Comparison of ENCODE assay signal across 1 cellular context in genomic region chr3:43690400-43691119, GRCh38.
TF ChIP-seq lines count a peak whose summit lies in the region.

Gene ABHD5, plus strand, starts transcription at chr3:43690938. Its CDS starts 55 bp downstream, at chr3:43690993.

TF ChIP-seq in HepG2, 621 proteins besides CTCF, POLR2A, EP300 and RAD21 (continued from another document and continues in another):
- TF ChIP-seq IRF1 (CRISPR knock-in tag; IDR thresholded peaks at IDR 0.05; ENCODE audit: low read depth) (peak; percentile 91; the same call in 1 of the 2 replicates), EED (CRISPR knock-in tag; IDR thresholded peaks at IDR 0.05) (peak; percentile 74), ZBTB38 (CRISPR knock-in tag; IDR thresholded peaks at IDR 0.05) (peak; percentile 82), ZNF251 (CRISPR knock-in tag; IDR thresholded peaks at IDR 0.05) (peak; percentile 69; the same call in 1 of the 2 replicates), FOXA1 (IDR thresholded peaks at IDR 0.05) (no peak), FOXA1 (CRISPR knock-in tag; IDR thresholded peaks at IDR 0.05) (peak; percentile 6; the same call in 1 of the 2 replicates), THAP8 (CRISPR knock-in tag; IDR thresholded peaks at IDR 0.05; ENCODE audit: borderline replicate concordance) (no peak), ZMYM2 (CRISPR knock-in tag; IDR thresholded peaks at IDR 0.05) (peak; percentile 67; the same call in 1 of the 2 replicates), ZNF557 (CRISPR knock-in tag; IDR thresholded peaks at IDR 0.05) (peak; percentile 69; the same call in 1 of the 2 replicates), THAP7 (CRISPR knock-in tag; IDR thresholded peaks at IDR 0.05) (no peak), NFIC (IDR thresholded peaks at IDR 0.05; ENCODE audit: low read length) (no peak), HIVEP1 (CRISPR knock-in tag; IDR thresholded peaks at IDR 0.05) (peak; percentile 89), ERF (CRISPR knock-in tag; IDR thresholded peaks at IDR 0.05) (peak; percentile 95), ZNF460 (CRISPR knock-in tag; IDR thresholded peaks at IDR 0.05; ENCODE audit: borderline replicate concordance) (no peak), IRF9 (CRISPR knock-in tag; IDR thresholded peaks at IDR 0.05; ENCODE audit: borderline replicate concordance) (peak; percentile 86; the same call in 1 of the 2 replicates), ARNTL (CRISPR knock-in tag; IDR thresholded peaks at IDR 0.05) (peak; percentile 66), PAWR (CRISPR knock-in tag; IDR thresholded peaks at IDR 0.05; ENCODE audit: borderline replicate concordance) (peak; percentile 97; the same call in 1 of the 2 replicates), ZNF713 (CRISPR knock-in tag; IDR thresholded peaks at IDR 0.05) (no peak), ZNF441 (CRISPR knock-in tag; IDR thresholded peaks at IDR 0.05; ENCODE audit: borderline replicate concordance) (peak; percentile 87), ZFP36L2 (CRISPR knock-in tag; IDR thresholded peaks at IDR 0.05) (peak; percentile 67; the same call in 1 of the 2 replicates), SOX5 (CRISPR knock-in tag; IDR thresholded peaks at IDR 0.05; ENCODE audit: borderline replicate concordance) (no peak; the same call in 1 of the 2 replicates), SAFB2 (CRISPR knock-in tag; IDR thresholded peaks at IDR 0.05; ENCODE audit: borderline replicate concordance, low read depth) (peak; percentile 81; the same call in 1 of the 2 replicates), HES4 (CRISPR knock-in tag; IDR thresholded peaks at IDR 0.05; ENCODE audit: borderline replicate concordance) (peak; percentile 94), HMGXB3 (CRISPR knock-in tag; IDR thresholded peaks at IDR 0.05; ENCODE audit: borderline replicate concordance) (peak; percentile 72), RORA (CRISPR knock-in tag; IDR thresholded peaks at IDR 0.05) (no peak), ZSCAN12 (CRISPR knock-in tag; IDR thresholded peaks at IDR 0.05) (no peak; the same call in 1 of the 2 replicates), ELF3 (CRISPR knock-in tag; IDR thresholded peaks at IDR 0.05) (0 out of 2 replicates have a peak, but pooled peaks have one; percentile 64), ZNF605 (CRISPR knock-in tag; IDR thresholded peaks at IDR 0.05) (peak; percentile 91), STAT6 (CRISPR knock-in tag; IDR thresholded peaks at IDR 0.05; ENCODE audit: borderline replicate concordance) (no peak; the same call in 1 of the 2 replicates), ZHX2 (IDR thresholded peaks at IDR 0.05; ENCODE audit: low read depth) (peak; percentile 32; the same call in 1 of the 2 replicates), ZHX2 (CRISPR knock-in tag; IDR thresholded peaks at IDR 0.05; ENCODE audit: borderline replicate concordance) (no peak), ZXDC (CRISPR knock-in tag; IDR thresholded peaks at IDR 0.05) (peak; percentile 92), SMYD3 (CRISPR knock-in tag; IDR thresholded peaks at IDR 0.05) (peak; percentile 68; the same call in 1 of the 2 replicates), SP2 (CRISPR knock-in tag; IDR thresholded peaks at IDR 0.05) (no peak), CEBPG (CRISPR knock-in tag; IDR thresholded peaks at IDR 0.05) (0 out of 2 replicates have a peak, but pooled peaks have one; percentile 4), BRD4 (CRISPR knock-in tag; IDR thresholded peaks at IDR 0.05) (no peak), FOSL1 (CRISPR knock-in tag; IDR thresholded peaks at IDR 0.05; ENCODE audit: borderline replicate concordance) (no peak), TEAD2 (CRISPR knock-in tag; IDR thresholded peaks at IDR 0.05) (no peak), CBX1 (IDR thresholded peaks at IDR 0.05; ENCODE audit: low read depth) (peak; percentile 54), ELF4 (CRISPR knock-in tag; IDR thresholded peaks at IDR 0.05; ENCODE audit: borderline replicate concordance) (0 out of 2 replicates have a peak, but pooled peaks have one; percentile 44)
